8 cellular contexts compared by ENCODE assay signal in genomic region chr6:13331516-13332348, GRCh38.
A peak's percentile ranks its signal among the peaks of the same experiment; 100 is the strongest.
DNase-seq lines count a peak whose midpoint lies in the region; ATAC-seq and TF ChIP-seq lines count a peak whose summit lies in the region.

No MANE protein-coding gene starts in this region.

- peaks cover 41% of the 10 kb centered on the region for H3K4me1 Mint-ChIP-seq in nephron progenitor cell

- H3K4me3 Mint-ChIP-seq in nephron progenitor cell, result no peak overlapping the region

- DNase-seq in SHP77 (lab: John Stamatoyannopoulos, UW), result peak; percentile 5 to 9
- no peak for DNase-seq in SHP77 treated with DMSO at 0.1 percent for 48 hours (lab: John Stamatoyannopoulos, UW)
- peak; percentile 47 for DNase-seq in NCI-H2227 (lab: John Stamatoyannopoulos, UW; ENCODE audit: unreplicated experiment)
- DNase-seq in choroid plexus epithelial cell (ENCODE audit: low read depth), result peak; percentile 64
- DNase-seq in nephron progenitor cell, result no peak
- DNase-seq in activated CD4-positive, alpha-beta T cell treated with anti-CD3 and anti-CD28 coated beads for 48 hours, result no peak

- no peak overlapping the region for H3K4me3 ChIP-seq in choroid plexus epithelial cell (ENCODE audit: low read depth, low read length)

- peak; percentile 63 for TF ChIP-seq CTCF in choroid plexus epithelial cell (conservative IDR thresholded peaks at IDR 0.05; ENCODE audit: low read depth, low read length)
- peak; percentile 56 for TF ChIP-seq CTCF in nephron progenitor cell (IDR thresholded peaks at IDR 0.05)

- H3K27me3 Mint-ChIP-seq in nephron progenitor cell (ENCODE audit: low read depth, poor library complexity), result peaks cover 10% of the 10 kb centered on the region

- no peaks in the 10 kb centered on the region for H3K9me3 Mint-ChIP-seq in nephron progenitor cell

- no peak for ATAC-seq in GM21723 (IDR thresholded peaks at IDR 0.05; ENCODE audit: unreplicated experiment)
- no peak for ATAC-seq in HG03025 (IDR thresholded peaks at IDR 0.05; ENCODE audit: low FRiP score, unreplicated experiment)

- no peak overlapping the region for H3K27ac Mint-ChIP-seq in nephron progenitor cell

- peaks cover under 1% of the 10 kb centered on the region for H3K36me3 Mint-ChIP-seq in nephron progenitor cell (ENCODE audit: low read depth)

Comparison
In these comparisons a context has a peak if more than half of its experiments do, and no peak if none do; other contexts are left out.
1. DNase-seq: peak in SHP77 (2 of 2), NCI-H2227 (single experiment) and choroid plexus epithelial cell (single experiment); none in SHP77 treated with DMSO at 0.1 percent for 48 hours (single experiment), nephron progenitor cell (single experiment) and activated CD4-positive, alpha-beta T cell treated with anti-CD3 and anti-CD28 coated beads for 48 hours (single experiment).